ENCODE assay signal across 8 cellular contexts in genomic region chr10:24207781-24208611, GRCh38. TPM values are rescaled to one million over a fixed set of nuclear protein-coding genes. Genes with fewer than 3 reads are reported as not detected.
A peak's percentile ranks its signal among the peaks of the same experiment; 100 is the strongest.
DNase-seq lines count a peak whose midpoint lies in the region; ATAC-seq and TF ChIP-seq lines count a peak whose summit lies in the region.

No MANE protein-coding gene starts in this region.

- H3K27me3 ChIP-seq in mesenchymal stem cell (ENCODE audit: control insufficient read depth in 1 of 2, insufficient read depth in 1 of 2, low read length in 2 of 2) (peaks cover 0 to 9% of the 10 kb centered on the region in 2 experiments), upper lobe of right lung (no peaks in the 10 kb centered on the region)

- no peak overlapping the region for H3K27ac ChIP-seq in mesenchymal stem cell (ENCODE audit: low read length, poor library complexity, severe bottlenecking)
- peak overlapping the region; percentile 84 for H3K27ac ChIP-seq in upper lobe of right lung

- no peak overlapping the region for H3K23ac ChIP-seq in mesenchymal stem cell (ENCODE audit: low read length in 2 of 2)

- H2AK5ac ChIP-seq in mesenchymal stem cell (ENCODE audit: low read length, severe bottlenecking), result no peak overlapping the region

- no peak for DNase-seq in activated T-cell treated with anti-CD3 and anti-CD28 coated beads, Interleukin-2, amount 50 U/mL, for 72 hours
- no peak for DNase-seq in activated T-cell treated with anti-CD3 and anti-CD28 coated beads, Interleukin-2, amount 50 U/mL, for 48 hours
- DNase-seq in chondrocyte (ENCODE audit: low spot score) (no peak), mesenchymal stem cell (peak; percentile 10), upper lobe of right lung (no peak), NCI-H1694 treated with DMSO at 0.1 percent for 48 hours (lab: John Stamatoyannopoulos, UW) (no peak), 8988T (no peak)
- no peak for DNase-seq in stimulated activated naive CD4-positive, alpha-beta T cell (lab: John Stamatoyannopoulos, UW)

- TF ChIP-seq CTCF in chondrocyte (IDR thresholded peaks at IDR 0.05) (no peak), upper lobe of right lung (IDR thresholded peaks at IDR 0.05) (no peak)

- H3K18ac ChIP-seq in mesenchymal stem cell (ENCODE audit: low read depth in 1 of 2, low read length in 2 of 2), result no peak overlapping the region

- no peaks in the 10 kb centered on the region for H3K79me1 ChIP-seq in mesenchymal stem cell (replicated peaks; ENCODE audit: low read length, poor library complexity, severe bottlenecking)

- intact Hi-C loops in upper lobe of right lung (cut with DNase I), result no loop called here

- H4K91ac ChIP-seq in mesenchymal stem cell (ENCODE audit: low read length), result no peak overlapping the region

- H3K27ac Mint-ChIP-seq in activated T-cell treated with anti-CD3 and anti-CD28 coated beads, Interleukin-2, amount 50 U/mL, for 72 hours, result no peak overlapping the region
- H3K27ac Mint-ChIP-seq in chondrocyte (ENCODE audit: unreplicated experiment), result peak overlapping the region; percentile 39

- H3K4me3 ChIP-seq in mesenchymal stem cell (ENCODE audit: insufficient read depth in 1 of 2, low read depth in 1 of 2, low read length in 2 of 2) (peak overlapping the region in 1 of 2 experiments; percentile 78), upper lobe of right lung (peak overlapping the region; percentile 56)

- H3K9me3 ChIP-seq in mesenchymal stem cell (ENCODE audit: control insufficient read depth, low read length) (no peaks in the 10 kb centered on the region), upper lobe of right lung (no peaks in the 10 kb centered on the region)

- H3K4me1 ChIP-seq in mesenchymal stem cell (ENCODE audit: control insufficient read depth, insufficient read depth, low read depth, low read length) (peaks cover 5% of the 10 kb centered on the region), upper lobe of right lung (peaks cover 10% of the 10 kb centered on the region)

- no peaks in the 10 kb centered on the region for H3K9me3 Mint-ChIP-seq in activated T-cell treated with anti-CD3 and anti-CD28 coated beads, Interleukin-2, amount 50 U/mL, for 72 hours
- H3K9me3 Mint-ChIP-seq in chondrocyte (ENCODE audit: low read depth), result no peaks in the 10 kb centered on the region

- peaks cover 44% of the 10 kb centered on the region for H3K4me1 Mint-ChIP-seq in activated T-cell treated with anti-CD3 and anti-CD28 coated beads, Interleukin-2, amount 50 U/mL, for 72 hours (ENCODE audit: low read depth)
- H3K4me1 Mint-ChIP-seq in chondrocyte (ENCODE audit: low read depth), result peaks cover 27% of the 10 kb centered on the region

- H3K36me3 Mint-ChIP-seq in activated T-cell treated with anti-CD3 and anti-CD28 coated beads, Interleukin-2, amount 50 U/mL, for 72 hours (ENCODE audit: insufficient read depth in 2 of 2), result peaks cover 3 to 4% of the 10 kb centered on the region in 2 donors
- H3K36me3 Mint-ChIP-seq in chondrocyte (ENCODE audit: low read depth), result no peaks in the 10 kb centered on the region

- H3K27me3 Mint-ChIP-seq in activated T-cell treated with anti-CD3 and anti-CD28 coated beads, Interleukin-2, amount 50 U/mL, for 72 hours (ENCODE audit: low read depth), result peaks cover 67% of the 10 kb centered on the region
- peaks cover 13% of the 10 kb centered on the region for H3K27me3 Mint-ChIP-seq in chondrocyte (ENCODE audit: low read depth)

- H4K8ac ChIP-seq in mesenchymal stem cell (ENCODE audit: low read length), result no peak overlapping the region

- H3K4ac ChIP-seq in mesenchymal stem cell (ENCODE audit: low read depth in 1 of 2, low read length in 2 of 2), result no peak overlapping the region

- WGBS in mesenchymal stem cell, result 77% methylated on average over 8 of the region's 13 CpGs

- H3K9ac ChIP-seq in mesenchymal stem cell (ENCODE audit: low read length), result peak overlapping the region; percentile 89

- H3K4me3 Mint-ChIP-seq in activated T-cell treated with anti-CD3 and anti-CD28 coated beads, Interleukin-2, amount 50 U/mL, for 72 hours, result peak overlapping the region; percentile 87 to 89
- H3K4me3 Mint-ChIP-seq in chondrocyte (ENCODE audit: unreplicated experiment), result peak overlapping the region; percentile 83

- no peak overlapping the region for H3K14ac ChIP-seq in mesenchymal stem cell (ENCODE audit: low read length in 2 of 2)

- H3K4me2 ChIP-seq in mesenchymal stem cell (ENCODE audit: low read length, poor library complexity, severe bottlenecking), result no peak overlapping the region

- H2BK15ac ChIP-seq in mesenchymal stem cell (ENCODE audit: low read depth, poor library complexity, severe bottlenecking), result no peak overlapping the region

- H2BK12ac ChIP-seq in mesenchymal stem cell (ENCODE audit: low read length in 2 of 2), result no peak overlapping the region

- H3K36me3 ChIP-seq in mesenchymal stem cell (ENCODE audit: control insufficient read depth in 1 of 2, insufficient read depth in 2 of 2, low read depth in 1 of 2, low read length in 2 of 2) (no peaks in the 10 kb centered on the region), upper lobe of right lung (no peaks in the 10 kb centered on the region)

- H2BK120ac ChIP-seq in mesenchymal stem cell (ENCODE audit: low read depth, low read length), result no peak overlapping the region

- H2BK5ac ChIP-seq in mesenchymal stem cell (ENCODE audit: low read depth, low read length, poor library complexity, severe bottlenecking), result no peak overlapping the region

- no peak for ATAC-seq in activated T-cell treated with anti-CD3 and anti-CD28 coated beads, Interleukin-2, amount 50 U/mL, for 72 hours (replicated peaks in 1 of 2)
- peak; percentile 51 for ATAC-seq in upper lobe of right lung

- no peak overlapping the region for H2AFZ ChIP-seq in mesenchymal stem cell (ENCODE audit: low read depth, low read length)

RNA-seq across cellular contexts. Expression of gene KIAA1217, which starts 0.9 kb away (rescaled TPM):
- under 1 TPM; 0.60 to 0.84 TPM for total RNA-seq in activated T-cell treated with anti-CD3 and anti-CD28 coated beads, Interleukin-2, amount 50 U/mL, for 72 hours
- total RNA-seq in chondrocyte (12.4 to 15.1 TPM (median 13.2 TPM) in 3 replicates), upper lobe of right lung (23.5 TPM)
- polyA plus RNA-seq in mesenchymal stem cell (2013, experiment 1 of 2), result 2.4 TPM
- 2.3 TPM for polyA plus RNA-seq in mesenchymal stem cell (2013, experiment 2 of 2)
